ENCODE assay signal across 8 cellular contexts in the genomic region with DNA sequence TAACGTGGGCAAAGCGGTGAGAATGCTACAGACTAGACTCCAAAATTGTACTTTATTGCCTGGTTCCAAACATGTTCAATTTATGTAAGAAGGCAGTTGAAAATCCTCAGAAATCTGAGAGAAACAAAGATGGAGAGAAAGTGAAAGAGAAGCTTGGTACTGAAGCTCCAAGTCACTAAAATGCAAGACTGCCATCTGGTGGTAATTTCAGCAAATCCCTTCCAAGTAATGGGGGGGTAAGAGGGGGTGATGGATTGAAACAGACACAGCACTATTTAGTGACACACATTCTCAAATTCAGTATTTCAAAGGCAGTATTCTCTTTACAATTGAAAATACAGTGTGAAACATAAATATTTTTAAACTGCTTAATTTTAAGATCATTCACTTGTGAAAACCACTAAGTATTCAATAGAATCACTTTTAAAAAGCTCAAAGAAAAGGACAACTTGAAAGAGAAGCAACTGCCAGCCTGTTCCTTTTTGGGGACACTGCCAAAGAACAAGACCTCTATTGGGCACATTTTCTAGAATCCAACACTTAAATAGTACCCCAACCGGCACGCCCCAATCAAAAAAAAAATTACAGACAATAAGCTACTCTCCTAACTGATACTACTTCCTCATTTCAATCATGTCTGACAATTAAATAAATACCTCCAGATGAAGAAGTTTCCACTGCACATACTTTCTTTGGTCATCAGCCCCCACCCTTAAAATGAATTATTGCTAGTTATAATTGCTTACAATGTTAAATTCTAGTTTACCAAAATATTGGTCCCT.
DNase-seq lines count a peak whose midpoint lies in the region; ATAC-seq, FAIRE-seq and TF ChIP-seq lines count a peak whose summit lies in the region.

No MANE protein-coding gene starts in this region.

- H3K4me1 ChIP-seq in lower lobe of right lung = peaks cover 5% of the 10 kb centered on the region
- peaks cover 0 to 4% (median 0%) of the 10 kb centered on the region in 4 donors for H3K4me1 ChIP-seq in tibial artery

- peak overlapping the region; percentile 52 for H3K4me3 Mint-ChIP-seq in T-helper 17 cell

- no peaks in the 10 kb centered on the region for H3K36me3 ChIP-seq in lower lobe of right lung
- H3K36me3 ChIP-seq in tibial artery = no peaks in the 10 kb centered on the region

- TF ChIP-seq POLR2A in GM12891 (IDR thresholded peaks at IDR 0.05; ENCODE audit: low read depth, low read length) = no peak

- H3K27me3 ChIP-seq in dorsolateral prefrontal cortex (no peaks in the 10 kb centered on the region), lower lobe of right lung (ENCODE audit: low read depth) (no peaks in the 10 kb centered on the region), tibial artery (no peaks in the 10 kb centered on the region)

- H3K4me1 Mint-ChIP-seq in T-helper 17 cell = peaks cover 8% of the 10 kb centered on the region

- no peaks in the 10 kb centered on the region for H3K9me3 ChIP-seq in T-helper 17 cell (ENCODE audit: control insufficient read depth, low read length, poor library complexity, severe bottlenecking)
- H3K9me3 ChIP-seq in lower lobe of right lung = no peaks in the 10 kb centered on the region
- H3K9me3 ChIP-seq in tibial artery = no peaks in the 10 kb centered on the region

- H3K36me3 Mint-ChIP-seq in T-helper 17 cell (ENCODE audit: low read depth) = peaks cover 3% of the 10 kb centered on the region

- H3K27ac ChIP-seq in dorsolateral prefrontal cortex (peak overlapping the region; percentile 61 to 98 (median 93)), lower lobe of right lung (no peak overlapping the region), tibial artery (peak overlapping the region; percentile 20 to 33)

- ATAC-seq in HG02763 (IDR thresholded peaks at IDR 0.05; ENCODE audit: unreplicated experiment) (peak; percentile 73), T-helper 17 cell (peak; percentile 95), lower lobe of right lung (peak; percentile 77 to 87)

- intact Hi-C loops in dorsolateral prefrontal cortex (cut with DNase I) (loop anchor here (2.0 to 10.0 kb wide), 6 partner anchors 132 to 1215 kb away; a partner anchor contains a TSS), lower lobe of right lung (cut with DNase I) (no loop called here), tibial artery (cut with DNase I; ENCODE audit: low total_unique reads) (no loop called here)

- peak overlapping the region; percentile 85 for H3K27ac Mint-ChIP-seq in T-helper 17 cell

- FAIRE-seq in GM12891 (lab: Jason Lieb, UNC) = peak; percentile 79

- no peaks in the 10 kb centered on the region for H3K27me3 Mint-ChIP-seq in T-helper 17 cell

- DNase-seq in AG20443 (ENCODE audit: low spot score) (peak; percentile 84), GM12891 (ENCODE audit: insufficient read length, low spot score) (peak; percentile 23), NCI-H1092 treated with DMSO at 0.1 percent for 48 hours (lab: John Stamatoyannopoulos, UW) (peak; percentile 78), T-helper 17 cell (no peak), dorsolateral prefrontal cortex (peak in 2 of 10 donors; percentile 44 to 45), lower lobe of right lung (no peak), tibial artery (no peak)

- peak overlapping the region in 54 of 59 donors; percentile 4 to 55 (median 39) for H3K4me3 ChIP-seq in dorsolateral prefrontal cortex
- H3K4me3 ChIP-seq in lower lobe of right lung = peak overlapping the region; percentile 23
- H3K4me3 ChIP-seq in tibial artery = peak overlapping the region; percentile 31 to 32

- TF ChIP-seq CTCF in dorsolateral prefrontal cortex (IDR thresholded peaks at IDR 0.05 in 54 of 56, conservative IDR thresholded peaks at IDR 0.05 in 2 of 56; ENCODE audit: low read depth in 1 of 56, partially characterized antibody in 56 of 56) (peak; percentile 67 to 96 (median 87)), lower lobe of right lung (IDR thresholded peaks at IDR 0.05) (peak; percentile 78), tibial artery (IDR thresholded peaks at IDR 0.05) (peak; percentile 66 to 68)

TF ChIP-seq in GM12891, 5 proteins besides CTCF, POLR2A, EP300 and RAD21:
- TF ChIP-seq TAF1 (IDR thresholded peaks at IDR 0.05; ENCODE audit: low read depth, low read length) = no peak
- no peak for TF ChIP-seq POLR2AphosphoS5 (IDR thresholded peaks at IDR 0.05; ENCODE audit: low read depth, low read length)
- TF ChIP-seq PAX5 (IDR thresholded peaks at IDR 0.05; ENCODE audit: insufficient read depth, low read length, severe bottlenecking) = no peak
- TF ChIP-seq SPI1 (IDR thresholded peaks at IDR 0.05; ENCODE audit: low read depth, low read length) = peak; percentile 13; the same call in 1 of the 2 replicates

Comparison
In these comparisons a context has a peak if more than half of its experiments do, and no peak if none do; other contexts are left out.
1. DNase-seq: peak in AG20443 (single experiment), GM12891 (single experiment) and NCI-H1092 treated with DMSO at 0.1 percent for 48 hours (single experiment); none in T-helper 17 cell (0 of 3), lower lobe of right lung (single experiment) and tibial artery (0 of 2).
2. intact Hi-C loops: an anchor here in dorsolateral prefrontal cortex (2.0 to 10.0 kb wide); none called in lower lobe of right lung and tibial artery.
3. Peak in every context shown above with its lines, with median percentiles within 50 percentile points of each other: ATAC-seq, H3K4me3 ChIP-seq and CTCF ChIP-seq.